ENCODE assay signal across 16 cellular contexts in the genomic region with DNA sequence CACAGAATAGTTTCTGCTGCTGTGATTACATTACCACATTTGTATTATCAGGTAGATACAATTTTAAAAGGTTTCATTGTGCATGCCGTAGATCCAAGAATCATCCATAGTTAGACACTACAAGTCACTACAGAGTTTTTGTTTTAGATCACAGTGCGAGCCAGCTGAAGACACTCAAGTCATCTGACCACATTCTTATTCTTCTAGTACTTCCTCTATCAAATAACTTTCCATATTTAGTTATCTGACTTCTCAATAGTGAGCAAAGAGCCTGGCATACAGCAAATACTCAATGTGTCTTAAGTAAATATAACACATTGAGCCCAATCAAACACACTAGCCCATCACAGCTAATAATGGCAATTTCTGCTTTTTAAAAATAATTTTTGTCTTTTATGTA.
"Had no signal": no experiment of that assay in that cellular context is flagged by ENCODE, and none has a peak within 500 bp of the region (broad histone marks: within the 10 kb centered on the region; RNA-seq: fewer than 3 reads in every experiment).

No MANE protein-coding gene starts in this region.

- H3K27me3 Mint-ChIP-seq: brain, progenitor cell of endocrine pancreas had no signal

- H3K4me3 ChIP-seq: thyroid gland had no signal

- H3K4me1 ChIP-seq: thyroid gland had no signal

- H3K9me3 Mint-ChIP-seq: activated naive CD4-positive, alpha-beta T cell treated with anti-CD3 and anti-CD28 coated beads, Interleukin-2, amount 50 U/mL, for 72 hours; natural killer cell had no signal

- H3K36me3 Mint-ChIP-seq: activated naive CD4-positive, alpha-beta T cell treated with anti-CD3 and anti-CD28 coated beads, Interleukin-2, amount 50 U/mL, for 72 hours; natural killer cell had no signal

- DNase-seq: activated CD4-positive, alpha-beta T cell treated with anti-CD3 and anti-CD28 coated beads for 1 hour; activated CD4-positive, alpha-beta T cell treated with anti-CD3 and anti-CD28 coated beads, Interleukin-2, amount 50 U/mL, for 1 hour; activated CD8-positive, alpha-beta T cell treated with anti-CD3 and anti-CD28 coated beads, Interleukin-2, amount 10 ng/mL, durations not matched to agents 7 days and 5 days; activated gamma-delta T cell treated with Interleukin-2 at 50 U/mL for 16 hours; aorta; cortex of kidney; mammary epithelial cell; natural killer cell; retina; stimulated activated CD4-positive, alpha-beta T cell treated with anti-CD3 and anti-CD28 coated beads, Interleukin-4, amount 100 ng/mL, for 4 hours; stimulated activated naive CD8-positive, alpha-beta T cell treated with anti-CD3 and anti-CD28 coated beads, Interleukin-15, Interleukin-2, amounts not matched to agents 100 U/mL and 50 U/mL, for 24 hours; thyroid gland had no signal

- H3K27ac ChIP-seq: thyroid gland had no signal

- H3K27ac Mint-ChIP-seq: activated CD8-positive, alpha-beta T cell treated with anti-CD3 and anti-CD28 coated beads, Interleukin-2, amount 10 ng/mL, durations not matched to agents 7 days and 5 days; activated naive CD4-positive, alpha-beta T cell treated with anti-CD3 and anti-CD28 coated beads, Interleukin-2, amount 50 U/mL, for 72 hours; brain; mesothelial cell of epicardium; natural killer cell; progenitor cell of endocrine pancreas had no signal

- H3K4me1 Mint-ChIP-seq: brain, mesothelial cell of epicardium, natural killer cell had no signal

- H3K4me3 Mint-ChIP-seq: activated CD8-positive, alpha-beta T cell treated with anti-CD3 and anti-CD28 coated beads, Interleukin-2, amount 10 ng/mL, durations not matched to agents 7 days and 5 days; brain; mesothelial cell of epicardium; natural killer cell had no signal

- H3K27me3 ChIP-seq: thyroid gland had no signal

- ATAC-seq: activated CD8-positive, alpha-beta T cell treated with anti-CD3 and anti-CD28 coated beads, Interleukin-2, amount 10 ng/mL, durations not matched to agents 7 days and 5 days; activated naive CD4-positive, alpha-beta T cell treated with anti-CD3 and anti-CD28 coated beads, Interleukin-2, amount 50 U/mL, for 72 hours; natural killer cell; stimulated activated naive CD8-positive, alpha-beta T cell treated with anti-CD3 and anti-CD28 coated beads, Interleukin-15, Interleukin-2, amounts not matched to agents 100 U/mL and 50 U/mL, for 24 hours had no signal

- H3K36me3 ChIP-seq: thyroid gland had no signal

- H3K9me3 ChIP-seq: thyroid gland had no signal
